In genomic region chr6:73724389-73724788, GRCh38 we compare ENCODE assay signal across 24 cellular contexts. TPM values are rescaled to one million over a fixed set of nuclear protein-coding genes. Genes with fewer than 3 reads are reported as not detected.
DNase-seq lines count a peak whose midpoint lies in the region; ATAC-seq and TF ChIP-seq lines count a peak whose summit lies in the region.
"Had no signal": no experiment of that assay in that cellular context is flagged by ENCODE, and none has a peak within 500 bp of the region (broad histone marks: within the 10 kb centered on the region; RNA-seq: fewer than 3 reads in every experiment).

No MANE protein-coding gene starts in this region.

- no peaks in the 10 kb centered on the region for H3K9me3 Mint-ChIP-seq in activated CD4-positive, alpha-beta T cell treated with anti-CD3 and anti-CD28 coated beads, Interleukin-2, amount 10 ng/mL, durations not matched to agents 24 days and 14 days
- no peaks in the 10 kb centered on the region for H3K9me3 Mint-ChIP-seq in mesothelial cell of epicardium

- H3K9me3 ChIP-seq in BLaER1: no peaks in the 10 kb centered on the region
- no peaks in the 10 kb centered on the region for H3K9me3 ChIP-seq in RWPE2 (ENCODE audit: severe bottlenecking)
- H3K9me3 ChIP-seq: HAP-1, Peyer's patch had no signal

- intact Hi-C loops in activated CD4-positive, alpha-beta T cell treated with anti-CD3 and anti-CD28 coated beads, Interleukin-2, amount 10 ng/mL, durations not matched to agents 24 days and 14 days (cut with micrococcal nuclease): loop anchor here (10.0 kb wide), 1 partner anchor 270 kb away; the partner anchor contains the start of gene CGAS

- H3K36me3 Mint-ChIP-seq in activated CD4-positive, alpha-beta T cell treated with anti-CD3 and anti-CD28 coated beads, Interleukin-2, amount 10 ng/mL, durations not matched to agents 24 days and 14 days (ENCODE audit: low read depth): peaks cover 35% of the 10 kb centered on the region
- H3K36me3 Mint-ChIP-seq in mesothelial cell of epicardium: no peaks in the 10 kb centered on the region

- H3K4me2 ChIP-seq in BLaER1: peak overlapping the region; percentile 55; the same call in 1 of the 2 replicates

- H3K4me3 ChIP-seq in BLaER1: no peak overlapping the region
- no peak overlapping the region for H3K4me3 ChIP-seq in RWPE2 (ENCODE audit: severe bottlenecking)
- H3K4me3 ChIP-seq: GM23248, HAP-1, Peyer's patch had no signal

- ATAC-seq in RWPE2 (ENCODE audit: low read depth) (no peak), esophagus mucosa (peak; percentile 51), HG03565 (IDR thresholded peaks at IDR 0.05; ENCODE audit: unreplicated experiment) (no peak)

- H3K27me3 Mint-ChIP-seq in activated CD4-positive, alpha-beta T cell treated with anti-CD3 and anti-CD28 coated beads, Interleukin-2, amount 10 ng/mL, durations not matched to agents 24 days and 14 days: no peaks in the 10 kb centered on the region
- H3K27me3 Mint-ChIP-seq in mesothelial cell of epicardium (ENCODE audit: low read depth): no peaks in the 10 kb centered on the region

- no peaks in the 10 kb centered on the region for H4K20me1 ChIP-seq in BLaER1

- no peak overlapping the region for H3K4me3 Mint-ChIP-seq in activated CD4-positive, alpha-beta T cell treated with anti-CD3 and anti-CD28 coated beads, Interleukin-2, amount 10 ng/mL, durations not matched to agents 24 days and 14 days
- no peak overlapping the region for H3K4me3 Mint-ChIP-seq in mesothelial cell of epicardium

- no peaks in the 10 kb centered on the region for H3K36me3 ChIP-seq in BLaER1
- peaks cover 56% of the 10 kb centered on the region for H3K36me3 ChIP-seq in RWPE2 (ENCODE audit: low read depth)
- H3K36me3 ChIP-seq: HAP-1, Peyer's patch had no signal

- peaks cover 39% of the 10 kb centered on the region for H3K4me1 Mint-ChIP-seq in activated CD4-positive, alpha-beta T cell treated with anti-CD3 and anti-CD28 coated beads, Interleukin-2, amount 10 ng/mL, durations not matched to agents 24 days and 14 days
- peaks cover 13% of the 10 kb centered on the region for H3K4me1 Mint-ChIP-seq in mesothelial cell of epicardium

- no peak overlapping the region for H3K9ac ChIP-seq in BLaER1

- no peak for DNase-seq in activated CD4-positive, alpha-beta T cell treated with anti-CD3 and anti-CD28 coated beads, Interleukin-2, amount 10 ng/mL, durations not matched to agents 24 days and 14 days
- no peak for DNase-seq in activated CD4-positive, alpha-beta T cell treated with anti-CD3 and anti-CD28 coated beads for 48 hours
- DNase-seq in RWPE2 (ENCODE audit: low spot score) (no peak), mesothelial cell of epicardium (ENCODE audit: low spot score in 2 of 2, unreplicated experiment in 2 of 2) (no peak)
- DNase-seq in activated CD8-positive, alpha-beta memory T cell treated with anti-CD3 and anti-CD28 coated beads, Interleukin-2, amount 50 U/mL, for 4 hours: no peak
- DNase-seq: 8988T, DMS53, GDM1, GM23248, KG1, NCI-H1092 treated with DMSO at 0.1 percent for 48 hours, NCI-H1436 treated with DMSO at 0.1 percent for 48 hours, NCI-H1930, NCI-H2227 treated with DMSO at 0.1 percent for 48 hours, NCI-H510A, NCI-H748 treated with DMSO at 0.1 percent for 48 hours, Peyer's patch had no signal

- H3K27ac Mint-ChIP-seq in activated CD4-positive, alpha-beta T cell treated with anti-CD3 and anti-CD28 coated beads, Interleukin-2, amount 10 ng/mL, durations not matched to agents 24 days and 14 days: peak overlapping the region; percentile 20
- no peak overlapping the region for H3K27ac Mint-ChIP-seq in mesothelial cell of epicardium

- H3K27ac ChIP-seq in BLaER1 (no peak overlapping the region), RWPE2 (ENCODE audit: poor library complexity, severe bottlenecking) (peak overlapping the region; percentile 8)
- H3K27ac ChIP-seq: C4-2B, HL-60, Peyer's patch had no signal

- H3K4me1 ChIP-seq in BLaER1 (peaks cover 23% of the 10 kb centered on the region), RWPE2 (ENCODE audit: insufficient read depth, poor library complexity, severe bottlenecking) (peaks cover 4% of the 10 kb centered on the region)
- H3K4me1 ChIP-seq: HAP-1, Peyer's patch had no signal

- H3K27me3 ChIP-seq in BLaER1: no peaks in the 10 kb centered on the region
- H3K27me3 ChIP-seq in RWPE2 (ENCODE audit: insufficient read depth, poor library complexity, severe bottlenecking): no peaks in the 10 kb centered on the region
- H3K27me3 ChIP-seq: Peyer's patch had no signal

- TF ChIP-seq CTCF in RWPE2 (IDR thresholded peaks at IDR 0.05; ENCODE audit: poor library complexity, severe bottlenecking) (no peak), mesothelial cell of epicardium (IDR thresholded peaks at IDR 0.05; ENCODE audit: unreplicated experiment) (no peak)

RNA-seq across cellular contexts. Expression of gene CD109, which starts 28.4 kb away (rescaled TPM):
- total RNA-seq in activated CD4-positive, alpha-beta T cell treated with anti-CD3 and anti-CD28 coated beads, Interleukin-2, amount 10 ng/mL, durations not matched to agents 24 days and 14 days: 23.6 and 24.2 TPM in 2 replicates
- total RNA-seq in esophagus mucosa: 60.2 TPM
- total RNA-seq in mesothelial cell of epicardium: 3.7 to 4.3 TPM (median 3.8 TPM) in 3 replicates
- total RNA-seq: HT-29 had no signal
